ENCODE assay signal across 9 cellular contexts in genomic region chr1:91499904-91500755, GRCh38. TPM values are rescaled to one million over a fixed set of nuclear protein-coding genes. Genes with fewer than 3 reads are reported as not detected.
A peak's percentile ranks its signal among the peaks of the same experiment; 100 is the strongest.
DNase-seq lines count a peak whose midpoint lies in the region; ATAC-seq and TF ChIP-seq lines count a peak whose summit lies in the region.
"Had no signal": no experiment of that assay in that cellular context is flagged by ENCODE, and none has a peak within 500 bp of the region (broad histone marks: within the 10 kb centered on the region; RNA-seq: fewer than 3 reads in every experiment).

No MANE protein-coding gene starts in this region.

- H3K27ac ChIP-seq in epithelial cell of prostate: peak overlapping the region; percentile 62

- peaks cover 23% of the 10 kb centered on the region for H3K4me1 Mint-ChIP-seq in activated T-helper 2 cell treated with anti-CD3 and anti-CD28 coated beads, Interferon-gamma antibody, Interleukin-2, Interleukin-4, amounts not matched to agents 10 μg/mL and 5 μg/mL and 100 μg/mL, durations not matched to agents 14 hours and 24 hours and 36 hours (ENCODE audit: low read depth)

- H3K36me3 Mint-ChIP-seq in activated T-helper 2 cell treated with anti-CD3 and anti-CD28 coated beads, Interferon-gamma antibody, Interleukin-2, Interleukin-4, amounts not matched to agents 10 μg/mL and 5 μg/mL and 100 μg/mL, durations not matched to agents 14 hours and 24 hours and 36 hours (ENCODE audit: low read depth): peaks cover 18% of the 10 kb centered on the region

- H3K27me3 Mint-ChIP-seq in activated T-helper 2 cell treated with anti-CD3 and anti-CD28 coated beads, Interferon-gamma antibody, Interleukin-2, Interleukin-4, amounts not matched to agents 10 μg/mL and 5 μg/mL and 100 μg/mL, durations not matched to agents 14 hours and 24 hours and 36 hours (ENCODE audit: low read depth): peaks cover 2% of the 10 kb centered on the region
- H3K27me3 Mint-ChIP-seq: stimulated activated naive CD8-positive, alpha-beta T cell treated with anti-CD3 and anti-CD28 coated beads, Interleukin-15, Interleukin-2, amounts not matched to agents 100 ng/mL and 50 ng/mL, for 24 hours had no signal

- TF ChIP-seq CTCF in retinal pigment epithelial cell (conservative IDR thresholded peaks at IDR 0.05; ENCODE audit: low read depth, low read length): no peak

- intact Hi-C loops in activated T-helper 2 cell treated with anti-CD3 and anti-CD28 coated beads, Interferon-gamma antibody, Interleukin-2, Interleukin-4, amounts not matched to agents 10 μg/mL and 5 μg/mL and 100 μg/mL, durations not matched to agents 14 hours and 24 hours and 36 hours (cut with micrococcal nuclease): loop anchor here (5.0 kb wide), 4 partner anchors 218 to 653 kb away; no protein-coding TSS in a partner anchor
- intact Hi-C loops in left colon (cut with DNase I, micrococcal nuclease): no loop called here

- H3K27ac Mint-ChIP-seq in activated T-helper 2 cell treated with anti-CD3 and anti-CD28 coated beads, Interferon-gamma antibody, Interleukin-2, Interleukin-4, amounts not matched to agents 10 μg/mL and 5 μg/mL and 100 μg/mL, durations not matched to agents 14 hours and 24 hours and 36 hours: no peak overlapping the region
- H3K27ac Mint-ChIP-seq: stimulated activated naive CD8-positive, alpha-beta T cell treated with anti-CD3 and anti-CD28 coated beads, Interleukin-15, Interleukin-2, amounts not matched to agents 100 ng/mL and 50 ng/mL, for 24 hours had no signal

- no peaks in the 10 kb centered on the region for H3K4me1 ChIP-seq in NT2/D1 (ENCODE audit: insufficient read depth, insufficient read length)

- ATAC-seq in GM18520 (IDR thresholded peaks at IDR 0.05; ENCODE audit: unreplicated experiment) (peak; percentile 2), HG02588 (IDR thresholded peaks at IDR 0.05; ENCODE audit: unreplicated experiment) (peak; percentile 1), left colon (no peak)

- H3K4me3 ChIP-seq in NT2/D1 (ENCODE audit: insufficient read length, low read depth): peak overlapping the region; percentile 87
- H3K4me3 ChIP-seq in retinal pigment epithelial cell (ENCODE audit: low read length): peak overlapping the region; percentile 76

- no peaks in the 10 kb centered on the region for H3K9me3 Mint-ChIP-seq in activated T-helper 2 cell treated with anti-CD3 and anti-CD28 coated beads, Interferon-gamma antibody, Interleukin-2, Interleukin-4, amounts not matched to agents 10 μg/mL and 5 μg/mL and 100 μg/mL, durations not matched to agents 14 hours and 24 hours and 36 hours
- H3K9me3 Mint-ChIP-seq: stimulated activated naive CD8-positive, alpha-beta T cell treated with anti-CD3 and anti-CD28 coated beads, Interleukin-15, Interleukin-2, amounts not matched to agents 100 ng/mL and 50 ng/mL, for 24 hours had no signal

- H3K36me3 ChIP-seq in NT2/D1 (ENCODE audit: insufficient read depth, insufficient read length, low read length): peaks cover 20% of the 10 kb centered on the region

- H3K4me3 Mint-ChIP-seq in activated T-helper 2 cell treated with anti-CD3 and anti-CD28 coated beads, Interferon-gamma antibody, Interleukin-2, Interleukin-4, amounts not matched to agents 10 μg/mL and 5 μg/mL and 100 μg/mL, durations not matched to agents 14 hours and 24 hours and 36 hours (ENCODE audit: low read depth): no peak overlapping the region
- H3K4me3 Mint-ChIP-seq: stimulated activated naive CD8-positive, alpha-beta T cell treated with anti-CD3 and anti-CD28 coated beads, Interleukin-15, Interleukin-2, amounts not matched to agents 100 ng/mL and 50 ng/mL, for 24 hours had no signal

- H3K27me3 ChIP-seq in NT2/D1 (ENCODE audit: insufficient read depth, insufficient read length): no peaks in the 10 kb centered on the region

- no peak for DNase-seq in NT2/D1 (ENCODE audit: low read depth, low spot score)
- no peak for DNase-seq in epithelial cell of prostate (ENCODE audit: low read depth, low spot score)
- DNase-seq in retinal pigment epithelial cell (ENCODE audit: low read depth): no peak
- no peak for DNase-seq in activated T-helper 2 cell treated with anti-CD3 and anti-CD28 coated beads, Interferon-gamma antibody, Interleukin-2, Interleukin-4, amounts not matched to agents 10 μg/mL and 5 μg/mL and 100 μg/mL, durations not matched to agents 14 hours and 24 hours and 36 hours (ENCODE audit: low spot score)
- no peak for DNase-seq in activated CD4-positive, alpha-beta T cell treated with anti-CD3 and anti-CD28 coated beads for 48 hours
- no peak for DNase-seq in left colon

- no peaks in the 10 kb centered on the region for H3K9me3 ChIP-seq in NT2/D1 (ENCODE audit: insufficient read depth, low read length)

- H3K9ac ChIP-seq in NT2/D1 (ENCODE audit: insufficient read length, low read depth): peak overlapping the region; percentile 95

RNA-seq across cellular contexts. Expression of gene CDC7, which starts 0.5 kb away (rescaled TPM):
- total RNA-seq in activated T-helper 2 cell treated with anti-CD3 and anti-CD28 coated beads, Interferon-gamma antibody, Interleukin-2, Interleukin-4, amounts not matched to agents 10 μg/mL and 5 μg/mL and 100 μg/mL, durations not matched to agents 14 hours and 24 hours and 36 hours: 27.4 and 28.8 TPM in 2 replicates
- total RNA-seq in left colon: 1 to 10 TPM; 1.1 to 3.8 TPM
